Comparison of ENCODE assay signal across 1 cellular context in the genomic region with DNA sequence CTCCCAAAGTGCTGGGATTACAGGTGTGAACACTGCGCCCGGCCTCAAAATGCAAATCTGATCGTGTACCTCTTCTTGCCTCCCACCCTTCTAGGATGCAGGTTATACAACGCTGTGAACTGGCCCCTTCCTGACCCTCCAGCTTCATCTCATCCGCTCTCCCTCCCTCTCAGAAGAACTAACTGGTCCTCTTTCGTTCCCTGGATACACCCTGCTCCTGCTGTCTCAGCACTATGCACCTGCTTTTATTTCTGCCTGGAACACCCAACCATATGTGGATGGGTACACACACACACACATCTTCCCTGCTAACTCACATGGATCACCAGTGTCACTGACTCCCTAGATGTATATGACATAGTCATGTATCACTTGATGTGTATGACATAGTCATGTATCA.
TF ChIP-seq lines count a peak whose summit lies in the region.

No MANE protein-coding gene starts in this region.

TF ChIP-seq in H1, 55 proteins besides CTCF, POLR2A, EP300 and RAD21:
- TF ChIP-seq KDM5A (IDR thresholded peaks at IDR 0.05; ENCODE audit: low read length) (no peak), SAP30 (IDR thresholded peaks at IDR 0.05; ENCODE audit: insufficient read depth, insufficient replicate concordance, low read length) (no peak), SP2 (IDR thresholded peaks at IDR 0.05; ENCODE audit: low read length) (no peak), EGR1 (IDR thresholded peaks at IDR 0.05; ENCODE audit: borderline replicate concordance, low read depth, low read length) (no peak), EZH2 (IDR thresholded peaks at IDR 0.05; ENCODE audit: low read depth, low read length, severe bottlenecking) (no peak), SIRT6 (IDR thresholded peaks at IDR 0.05; ENCODE audit: low read length) (no peak)
- TF ChIP-seq, protein P1, sequence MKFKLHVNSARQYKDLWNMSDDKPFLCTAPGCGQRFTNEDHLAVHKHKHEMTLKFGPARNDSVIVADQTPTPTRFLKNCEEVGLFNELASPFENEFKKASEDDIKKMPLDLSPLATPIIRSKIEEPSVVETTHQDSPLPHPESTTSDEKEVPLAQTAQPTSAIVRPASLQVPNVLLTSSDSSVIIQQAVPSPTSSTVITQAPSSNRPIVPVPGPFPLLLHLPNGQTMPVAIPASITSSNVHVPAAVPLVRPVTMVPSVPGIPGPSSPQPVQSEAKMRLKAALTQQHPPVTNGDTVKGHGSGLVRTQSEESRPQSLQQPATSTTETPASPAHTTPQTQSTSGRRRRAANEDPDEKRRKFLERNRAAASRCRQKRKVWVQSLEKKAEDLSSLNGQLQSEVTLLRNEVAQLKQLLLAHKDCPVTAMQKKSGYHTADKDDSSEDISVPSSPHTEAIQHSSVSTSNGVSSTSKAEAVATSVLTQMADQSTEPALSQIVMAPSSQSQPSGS (IDR thresholded peaks at IDR 0.05; ENCODE audit: low read length): no peak
- TF ChIP-seq, protein P2, sequence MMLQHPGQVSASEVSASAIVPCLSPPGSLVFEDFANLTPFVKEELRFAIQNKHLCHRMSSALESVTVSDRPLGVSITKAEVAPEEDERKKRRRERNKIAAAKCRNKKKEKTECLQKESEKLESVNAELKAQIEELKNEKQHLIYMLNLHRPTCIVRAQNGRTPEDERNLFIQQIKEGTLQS (IDR thresholded peaks at IDR 0.05; ENCODE audit: insufficient read depth, low read depth, low read length): no peak
